Comparison of ENCODE assay signal across 8 cellular contexts in genomic region chr12:14367097-14367661, GRCh38. TPM values are rescaled to one million over a fixed set of nuclear protein-coding genes. Genes with fewer than 3 reads are reported as not detected.
DNase-seq lines count a peak whose midpoint lies in the region; ATAC-seq and TF ChIP-seq lines count a peak whose summit lies in the region.

No MANE protein-coding gene starts in this region.

- ATAC-seq in GM21367 (IDR thresholded peaks at IDR 0.05; ENCODE audit: unreplicated experiment) (peak; percentile 38), right cardiac atrium (no peak)
- peak; percentile 65 for ATAC-seq in stimulated activated effector memory CD8-positive, alpha-beta T cell treated with anti-CD3 and anti-CD28 coated beads, Interleukin-12 subunit alpha, Interleukin-12 subunit beta, amount 100 ng/mL, for 72 hours

- DNase-seq in GF-D8 (lab: John Stamatoyannopoulos, UW) (peak; percentile 37), right cardiac atrium (no peak), WERI-Rb-1 (no peak)
- DNase-seq in activated T-helper 1 cell treated with anti-CD3 and anti-CD28 coated beads, Interleukin-12 subunit alpha, Interleukin-12 subunit beta, Interleukin-2, Interleukin-4 antibody, amounts not matched to agents 30 ng/mL and 10 ng/mL and 1 ng/mL, durations not matched to agents 14 hours and 24 hours and 36 hours (ENCODE audit: low spot score), result no peak
- DNase-seq in stimulated activated effector memory CD8-positive, alpha-beta T cell treated with anti-CD3 and anti-CD28 coated beads, Interleukin-12 subunit alpha, Interleukin-12 subunit beta, amount 100 ng/mL, for 72 hours (ENCODE audit: low spot score in 2 of 2), result no peak
- DNase-seq in stimulated activated CD4-positive, alpha-beta T cell treated with anti-CD3 and anti-CD28 coated beads, Interleukin-2, amount 100 ng/mL, for 24 hours, result no peak

- TF ChIP-seq CTCF in WERI-Rb-1 (IDR thresholded peaks at IDR 0.05; ENCODE audit: low read depth, low read length), result no peak

- H3K4me1 Mint-ChIP-seq in IgD-negative memory B cell, result peaks cover 33 to 38% (median 36%) of the 10 kb centered on the region in 3 donors
- H3K4me1 Mint-ChIP-seq in activated T-helper 1 cell treated with anti-CD3 and anti-CD28 coated beads, Interleukin-12 subunit alpha, Interleukin-12 subunit beta, Interleukin-2, Interleukin-4 antibody, amounts not matched to agents 30 ng/mL and 10 ng/mL and 1 ng/mL, durations not matched to agents 14 hours and 24 hours and 36 hours (ENCODE audit: low read depth), result peaks cover 57% of the 10 kb centered on the region
- H3K4me1 Mint-ChIP-seq in stimulated activated effector memory CD8-positive, alpha-beta T cell treated with anti-CD3 and anti-CD28 coated beads, Interleukin-12 subunit alpha, Interleukin-12 subunit beta, amount 100 ng/mL, for 72 hours, result peaks cover 41% of the 10 kb centered on the region

- no peaks in the 10 kb centered on the region for H3K36me3 ChIP-seq in WERI-Rb-1

- peaks cover 1 to 9% (median 5%) of the 10 kb centered on the region in 3 donors for H3K9me3 Mint-ChIP-seq in IgD-negative memory B cell
- H3K9me3 Mint-ChIP-seq in activated T-helper 1 cell treated with anti-CD3 and anti-CD28 coated beads, Interleukin-12 subunit alpha, Interleukin-12 subunit beta, Interleukin-2, Interleukin-4 antibody, amounts not matched to agents 30 ng/mL and 10 ng/mL and 1 ng/mL, durations not matched to agents 14 hours and 24 hours and 36 hours, result no peaks in the 10 kb centered on the region
- no peaks in the 10 kb centered on the region for H3K9me3 Mint-ChIP-seq in stimulated activated effector memory CD8-positive, alpha-beta T cell treated with anti-CD3 and anti-CD28 coated beads, Interleukin-12 subunit alpha, Interleukin-12 subunit beta, amount 100 ng/mL, for 72 hours

- H3K9me3 ChIP-seq in right cardiac atrium (ENCODE audit: control insufficient read depth, low read length) (no peaks in the 10 kb centered on the region), WERI-Rb-1 (ENCODE audit: severe bottlenecking) (peaks cover 3% of the 10 kb centered on the region)

- H3K36me3 Mint-ChIP-seq in IgD-negative memory B cell, result peaks cover 16% of the 10 kb centered on the region
- H3K36me3 Mint-ChIP-seq in activated T-helper 1 cell treated with anti-CD3 and anti-CD28 coated beads, Interleukin-12 subunit alpha, Interleukin-12 subunit beta, Interleukin-2, Interleukin-4 antibody, amounts not matched to agents 30 ng/mL and 10 ng/mL and 1 ng/mL, durations not matched to agents 14 hours and 24 hours and 36 hours (ENCODE audit: low read depth), result peaks cover 14% of the 10 kb centered on the region
- H3K36me3 Mint-ChIP-seq in stimulated activated effector memory CD8-positive, alpha-beta T cell treated with anti-CD3 and anti-CD28 coated beads, Interleukin-12 subunit alpha, Interleukin-12 subunit beta, amount 100 ng/mL, for 72 hours, result peaks cover 51% of the 10 kb centered on the region

- WGBS in right cardiac atrium, result 8% methylated on average over 6 of the region's 6 CpGs

- no peaks in the 10 kb centered on the region for H3K4me1 ChIP-seq in right cardiac atrium (ENCODE audit: control insufficient read depth, insufficient read depth, low read length)

- peak overlapping the region; percentile 90 to 98 (median 96) for H3K4me3 Mint-ChIP-seq in IgD-negative memory B cell
- peak overlapping the region; percentile 85 for H3K4me3 Mint-ChIP-seq in activated T-helper 1 cell treated with anti-CD3 and anti-CD28 coated beads, Interleukin-12 subunit alpha, Interleukin-12 subunit beta, Interleukin-2, Interleukin-4 antibody, amounts not matched to agents 30 ng/mL and 10 ng/mL and 1 ng/mL, durations not matched to agents 14 hours and 24 hours and 36 hours
- peak overlapping the region; percentile 76 for H3K4me3 Mint-ChIP-seq in stimulated activated effector memory CD8-positive, alpha-beta T cell treated with anti-CD3 and anti-CD28 coated beads, Interleukin-12 subunit alpha, Interleukin-12 subunit beta, amount 100 ng/mL, for 72 hours

- no peaks in the 10 kb centered on the region for H3K27me3 ChIP-seq in right cardiac atrium (ENCODE audit: control insufficient read depth, insufficient read depth)
- H3K27me3 ChIP-seq in WERI-Rb-1 (ENCODE audit: insufficient read depth, low read depth, severe bottlenecking), result no peaks in the 10 kb centered on the region

- H3K27me3 Mint-ChIP-seq in IgD-negative memory B cell, result no peaks in the 10 kb centered on the region
- H3K27me3 Mint-ChIP-seq in activated T-helper 1 cell treated with anti-CD3 and anti-CD28 coated beads, Interleukin-12 subunit alpha, Interleukin-12 subunit beta, Interleukin-2, Interleukin-4 antibody, amounts not matched to agents 30 ng/mL and 10 ng/mL and 1 ng/mL, durations not matched to agents 14 hours and 24 hours and 36 hours (ENCODE audit: insufficient read depth), result no peaks in the 10 kb centered on the region

- H3K4me3 ChIP-seq in right cardiac atrium (ENCODE audit: low read length), result peak overlapping the region; percentile 80
- no peak overlapping the region for H3K4me3 ChIP-seq in WERI-Rb-1 (ENCODE audit: low read depth, low read length)

- intact Hi-C loops in activated T-helper 1 cell treated with anti-CD3 and anti-CD28 coated beads, Interleukin-12 subunit alpha, Interleukin-12 subunit beta, Interleukin-2, Interleukin-4 antibody, amounts not matched to agents 30 ng/mL and 10 ng/mL and 1 ng/mL, durations not matched to agents 14 hours and 24 hours and 36 hours (cut with micrococcal nuclease), result loop anchor here (1.0 to 5.0 kb wide), 6 partner anchors 18 to 1205 kb away; no protein-coding TSS in a partner anchor
- intact Hi-C loops in right cardiac atrium (cut with DNase I), result loop anchor here in 1 of 4 donors (5.0 kb wide), 1 partner anchor 110 kb away; no protein-coding TSS in a partner anchor

- H3K27ac ChIP-seq in right cardiac atrium (ENCODE audit: low read length) (no peak overlapping the region), WERI-Rb-1 (no peak overlapping the region)

- H3K27ac Mint-ChIP-seq in IgD-negative memory B cell, result peak overlapping the region; percentile 99
- H3K27ac Mint-ChIP-seq in activated T-helper 1 cell treated with anti-CD3 and anti-CD28 coated beads, Interleukin-12 subunit alpha, Interleukin-12 subunit beta, Interleukin-2, Interleukin-4 antibody, amounts not matched to agents 30 ng/mL and 10 ng/mL and 1 ng/mL, durations not matched to agents 14 hours and 24 hours and 36 hours, result peak overlapping the region; percentile 98
- peak overlapping the region; percentile 94 for H3K27ac Mint-ChIP-seq in stimulated activated effector memory CD8-positive, alpha-beta T cell treated with anti-CD3 and anti-CD28 coated beads, Interleukin-12 subunit alpha, Interleukin-12 subunit beta, amount 100 ng/mL, for 72 hours

RNA-seq across cellular contexts. Expression of gene ATF7IP, which starts 1.7 kb away (rescaled TPM):
- polyA plus RNA-seq in IgD-negative memory B cell, result 126 TPM
- total RNA-seq in activated T-helper 1 cell treated with anti-CD3 and anti-CD28 coated beads, Interleukin-12 subunit alpha, Interleukin-12 subunit beta, Interleukin-2, Interleukin-4 antibody, amounts not matched to agents 30 ng/mL and 10 ng/mL and 1 ng/mL, durations not matched to agents 14 hours and 24 hours and 36 hours, result 66.4 and 71.6 TPM in 2 replicates
- 10 to 100 TPM; 61.4 to 77.7 (median 74.6) TPM for total RNA-seq in right cardiac atrium
- polyA plus RNA-seq in right cardiac atrium, result 13.3 TPM

Comparison
In these comparisons a context has a peak if more than half of its experiments do, and no peak if none do; other contexts are left out.
1. ATAC-seq: peak in GM21367 (single experiment) and stimulated activated effector memory CD8-positive, alpha-beta T cell treated with anti-CD3 and anti-CD28 coated beads, Interleukin-12 subunit alpha, Interleukin-12 subunit beta, amount 100 ng/mL, for 72 hours (single experiment); none in right cardiac atrium (0 of 2).
2. Peak in every context shown above with its lines, with median percentiles within 50 percentile points of each other: H3K27ac Mint-ChIP-seq and H3K4me3 Mint-ChIP-seq.